Comparison of ENCODE assay signal across 1 cellular context in the genomic region with DNA sequence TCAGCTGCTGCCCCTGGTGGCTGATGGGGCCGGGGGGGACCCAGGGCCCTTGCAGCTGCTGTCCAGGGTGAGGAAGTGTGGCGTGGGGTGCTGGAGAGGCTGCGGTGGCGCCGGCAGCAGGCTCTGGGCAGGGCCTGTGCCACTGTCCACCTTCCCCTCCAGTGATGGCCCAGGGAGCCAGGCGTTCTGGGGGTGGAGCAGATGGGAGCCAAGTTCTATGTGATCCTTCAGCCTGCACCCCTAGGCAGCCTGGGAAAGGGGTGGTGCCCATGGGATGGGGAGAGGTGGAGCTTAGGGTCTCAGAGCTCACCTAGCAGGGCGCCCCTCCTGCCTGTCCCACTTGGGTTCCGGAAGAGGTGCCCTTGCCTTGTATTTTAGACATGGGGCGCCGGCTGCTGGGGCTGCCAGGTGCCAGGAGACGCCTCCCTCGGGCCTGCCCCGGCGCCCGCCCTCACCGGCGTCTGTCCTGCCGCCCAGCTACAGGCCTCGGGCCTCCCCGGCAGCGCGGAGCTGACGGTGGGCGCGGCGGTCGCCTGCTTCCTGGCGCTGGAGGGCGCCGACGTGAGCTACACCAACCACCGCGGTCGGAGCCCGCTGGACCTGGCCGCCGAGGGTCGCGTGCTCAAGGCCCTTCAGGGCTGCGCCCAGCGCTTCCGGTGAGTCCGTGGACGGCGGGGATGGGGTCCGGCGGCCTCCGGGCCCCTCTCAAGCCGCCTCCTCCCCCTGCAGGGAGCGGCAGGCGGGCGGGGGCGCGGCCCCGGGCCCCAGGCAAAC.
TF ChIP-seq lines count a peak whose summit lies in the region.

No MANE protein-coding gene starts in this region.

TF ChIP-seq in IMR-90, 13 proteins besides CTCF, POLR2A, EP300 and RAD21:
- TF ChIP-seq CHD1 (IDR thresholded peaks at IDR 0.05; ENCODE audit: low read depth, low read length) (no peak), NFE2L2 (IDR thresholded peaks at IDR 0.05; ENCODE audit: low read depth, low read length) (no peak), MAFK (IDR thresholded peaks at IDR 0.05; ENCODE audit: low read depth, low read length) (no peak), SMC3 (IDR thresholded peaks at IDR 0.05; ENCODE audit: low read depth, low read length) (no peak)
